6 cellular contexts compared by ENCODE assay signal in the genomic region with DNA sequence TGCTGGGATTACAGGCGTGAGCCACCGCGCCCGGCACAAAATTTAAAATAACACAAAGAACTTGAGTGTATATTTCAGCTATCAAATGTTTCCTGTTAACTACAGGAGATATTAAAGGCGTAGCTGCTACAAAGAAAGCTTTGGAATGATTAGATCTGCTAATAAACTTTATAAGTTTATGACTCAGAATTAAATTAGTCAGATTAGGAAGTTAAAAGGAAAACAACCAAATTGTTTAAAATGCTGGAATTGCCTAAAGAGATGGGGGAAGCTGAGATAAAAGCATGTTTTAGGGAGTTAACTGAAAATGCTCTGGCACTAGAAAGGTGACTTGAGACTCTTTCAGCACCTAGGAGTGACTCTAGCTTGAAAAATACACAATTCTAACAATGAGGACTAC. TPM values are rescaled to one million over a fixed set of nuclear protein-coding genes. Genes with fewer than 3 reads are reported as not detected.
"Had no signal": no experiment of that assay in that cellular context is flagged by ENCODE, and none has a peak within 500 bp of the region (broad histone marks: within the 10 kb centered on the region; RNA-seq: fewer than 3 reads in every experiment).

No MANE protein-coding gene starts in this region.

- H2AFZ ChIP-seq: GM23338 had no signal

- H3K4me3 Mint-ChIP-seq: GM23338, H9, IgD-negative memory B cell had no signal

- H3K4me3 ChIP-seq: GM23338 had no signal

- H3K4me1 Mint-ChIP-seq: GM23338, IgD-negative memory B cell had no signal

- H3K27ac Mint-ChIP-seq: GM23338, H9, IgD-negative memory B cell had no signal

- H3K36me3 Mint-ChIP-seq: IgD-negative memory B cell had no signal

- H3K4me2 ChIP-seq: GM23338 had no signal

- ATAC-seq: GM23338, HepG2 had no signal

- H3K9me3 Mint-ChIP-seq: GM23338, H9, IgD-negative memory B cell had no signal

- DNase-seq: H9, HCEC 1CT, KBM-7 had no signal

RNA-seq across cellular contexts. Expression of a gene that starts 58.9 kb away (rescaled TPM):
- total RNA-seq: HepG2 had no signal
